ENCODE assay signal across 2 cellular contexts in the genomic region with DNA sequence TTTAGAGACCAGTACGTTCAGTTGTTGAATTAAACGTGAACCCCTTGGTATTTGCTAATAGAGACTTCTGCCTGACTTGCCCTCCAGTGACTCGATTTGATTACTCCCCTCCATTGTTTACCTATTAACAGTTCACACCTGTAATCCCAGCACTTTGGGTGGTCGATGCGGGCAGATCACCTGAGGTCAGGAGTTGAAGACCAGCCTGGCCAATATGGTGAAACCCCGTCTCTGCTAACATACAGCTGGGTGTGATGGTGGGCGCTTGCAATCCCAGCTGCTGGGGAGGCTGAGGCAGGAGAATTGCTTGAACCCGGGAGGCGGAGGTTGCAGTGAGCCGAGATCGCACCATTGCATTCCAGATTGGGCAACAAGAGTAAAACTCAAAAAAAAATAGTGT. TPM values are rescaled to one million over a fixed set of nuclear protein-coding genes. Genes with fewer than 3 reads are reported as not detected.
"Had no signal": no experiment of that assay in that cellular context is flagged by ENCODE, and none has a peak within 500 bp of the region (broad histone marks: within the 10 kb centered on the region; RNA-seq: fewer than 3 reads in every experiment).

No MANE protein-coding gene starts in this region.

RNA-seq across cellular contexts. Expression of gene FGF18, which starts 22.9 kb away (rescaled TPM):
- total RNA-seq: dermis microvascular lymphatic vessel endothelial cell, smooth muscle cell had no signal
